Comparison of ENCODE assay signal across 1 cellular context in genomic region chr20:62302341-62303048, GRCh38.
TF ChIP-seq lines count a peak whose summit lies in the region.

A gene with protein sequence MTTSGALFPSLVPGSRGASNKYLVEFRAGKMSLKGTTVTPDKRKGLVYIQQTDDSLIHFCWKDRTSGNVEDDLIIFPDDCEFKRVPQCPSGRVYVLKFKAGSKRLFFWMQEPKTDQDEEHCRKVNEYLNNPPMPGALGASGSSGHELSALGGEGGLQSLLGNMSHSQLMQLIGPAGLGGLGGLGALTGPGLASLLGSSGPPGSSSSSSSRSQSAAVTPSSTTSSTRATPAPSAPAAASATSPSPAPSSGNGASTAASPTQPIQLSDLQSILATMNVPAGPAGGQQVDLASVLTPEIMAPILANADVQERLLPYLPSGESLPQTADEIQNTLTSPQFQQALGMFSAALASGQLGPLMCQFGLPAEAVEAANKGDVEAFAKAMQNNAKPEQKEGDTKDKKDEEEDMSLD (plus strand): TSS chr20:62302997. CDS start chr20:62303569, 572 bp downstream.

TF ChIP-seq in HepG2, 621 proteins besides CTCF, POLR2A, EP300 and RAD21 (continued from another document and continues in another):
- no peak for TF ChIP-seq ZNF770 (CRISPR knock-in tag; IDR thresholded peaks at IDR 0.05)
- peak; percentile 94 for TF ChIP-seq AGO1 (IDR thresholded peaks at IDR 0.05; ENCODE audit: low read depth, low read length, poor library complexity, severe bottlenecking)
- no peak for TF ChIP-seq ZNF878 (CRISPR knock-in tag; IDR thresholded peaks at IDR 0.05)
- 0 out of 2 replicates have a peak, but pooled peaks have one; percentile 82 for TF ChIP-seq MYNN (CRISPR knock-in tag; IDR thresholded peaks at IDR 0.05; ENCODE audit: low read depth)
- TF ChIP-seq ZNF281 (CRISPR knock-in tag; IDR thresholded peaks at IDR 0.05; ENCODE audit: borderline replicate concordance): no peak
- peak; percentile 87 for TF ChIP-seq ARNT2 (CRISPR knock-in tag; IDR thresholded peaks at IDR 0.05; ENCODE audit: low read depth)
- TF ChIP-seq DNMT1 (CRISPR knock-in tag; IDR thresholded peaks at IDR 0.05): peak; percentile 74; the same call in 1 of the 2 replicates
- TF ChIP-seq KDM1A (CRISPR knock-in tag; IDR thresholded peaks at IDR 0.05): no peak
- 0 out of 2 replicates have a peak, but pooled peaks have one; percentile 22 for TF ChIP-seq NCOA1 (CRISPR knock-in tag; IDR thresholded peaks at IDR 0.05)
- no peak for TF ChIP-seq ZNF75D (CRISPR knock-in tag; IDR thresholded peaks at IDR 0.05; ENCODE audit: borderline replicate concordance)
- TF ChIP-seq ZNF276 (CRISPR knock-in tag; IDR thresholded peaks at IDR 0.05; ENCODE audit: low read depth): peak; percentile 68; the same call in 1 of the 2 replicates
- peak; percentile 29; the same call in 1 of the 2 replicates for TF ChIP-seq TBX3 (IDR thresholded peaks at IDR 0.05; ENCODE audit: borderline replicate concordance)
- TF ChIP-seq ZMYM4 (CRISPR knock-in tag; IDR thresholded peaks at IDR 0.05): peak; percentile 87; the same call in 1 of the 2 replicates
- no peak for TF ChIP-seq HMG20A (CRISPR knock-in tag; IDR thresholded peaks at IDR 0.05; ENCODE audit: borderline replicate concordance)
- TF ChIP-seq, protein P1, sequence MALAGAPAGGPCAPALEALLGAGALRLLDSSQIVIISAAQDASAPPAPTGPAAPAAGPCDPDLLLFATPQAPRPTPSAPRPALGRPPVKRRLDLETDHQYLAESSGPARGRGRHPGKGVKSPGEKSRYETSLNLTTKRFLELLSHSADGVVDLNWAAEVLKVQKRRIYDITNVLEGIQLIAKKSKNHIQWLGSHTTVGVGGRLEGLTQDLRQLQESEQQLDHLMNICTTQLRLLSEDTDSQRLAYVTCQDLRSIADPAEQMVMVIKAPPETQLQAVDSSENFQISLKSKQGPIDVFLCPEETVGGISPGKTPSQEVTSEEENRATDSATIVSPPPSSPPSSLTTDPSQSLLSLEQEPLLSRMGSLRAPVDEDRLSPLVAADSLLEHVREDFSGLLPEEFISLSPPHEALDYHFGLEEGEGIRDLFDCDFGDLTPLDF (CRISPR knock-in tag; IDR thresholded peaks at IDR 0.05): peak; percentile 89
- no peak for TF ChIP-seq ARNT (IDR thresholded peaks at IDR 0.05)
- no peak; the same call in 1 of the 2 replicates for TF ChIP-seq POLR2AphosphoS2 (IDR thresholded peaks at IDR 0.05; ENCODE audit: low read depth, low read length)
- TF ChIP-seq PLRG1 (conservative IDR thresholded peaks at IDR 0.05): no peak
- TF ChIP-seq ZFP90 (CRISPR knock-in tag; IDR thresholded peaks at IDR 0.05; ENCODE audit: borderline replicate concordance): no peak
- peak; percentile 74 for TF ChIP-seq GATAD2A (CRISPR knock-in tag; IDR thresholded peaks at IDR 0.05)
- TF ChIP-seq NFE2 (CRISPR knock-in tag; IDR thresholded peaks at IDR 0.05): peak; percentile 99
- TF ChIP-seq ATF7-NPFF (CRISPR knock-in tag; IDR thresholded peaks at IDR 0.05; ENCODE audit: low read depth): no peak
- TF ChIP-seq SMAD1 (CRISPR knock-in tag; IDR thresholded peaks at IDR 0.05; ENCODE audit: borderline replicate concordance, low read depth): peak; percentile 76; the same call in 1 of the 2 replicates
- 0 out of 2 replicates have a peak, but pooled peaks have one; percentile 64 for TF ChIP-seq SIX1 (CRISPR knock-in tag; IDR thresholded peaks at IDR 0.05; ENCODE audit: borderline replicate concordance)
- no peak for TF ChIP-seq ZKSCAN1 (IDR thresholded peaks at IDR 0.05; ENCODE audit: low read length)
- TF ChIP-seq ZNF713 (CRISPR knock-in tag; IDR thresholded peaks at IDR 0.05): peak; percentile 40; the same call in 1 of the 2 replicates
- no peak for TF ChIP-seq ZNF496 (CRISPR knock-in tag; IDR thresholded peaks at IDR 0.05; ENCODE audit: insufficient replicate concordance)
- peak; percentile 96 for TF ChIP-seq HNRNPK (IDR thresholded peaks at IDR 0.05; ENCODE audit: low read depth, low read length, poor library complexity, severe bottlenecking)
- no peak for TF ChIP-seq SNAI1 (CRISPR knock-in tag; IDR thresholded peaks at IDR 0.05; ENCODE audit: borderline replicate concordance)
- no peak for TF ChIP-seq ZNF343 (CRISPR knock-in tag; IDR thresholded peaks at IDR 0.05)
- TF ChIP-seq GFI1 (CRISPR knock-in tag; IDR thresholded peaks at IDR 0.05; ENCODE audit: borderline replicate concordance): no peak
- TF ChIP-seq, protein P2, sequence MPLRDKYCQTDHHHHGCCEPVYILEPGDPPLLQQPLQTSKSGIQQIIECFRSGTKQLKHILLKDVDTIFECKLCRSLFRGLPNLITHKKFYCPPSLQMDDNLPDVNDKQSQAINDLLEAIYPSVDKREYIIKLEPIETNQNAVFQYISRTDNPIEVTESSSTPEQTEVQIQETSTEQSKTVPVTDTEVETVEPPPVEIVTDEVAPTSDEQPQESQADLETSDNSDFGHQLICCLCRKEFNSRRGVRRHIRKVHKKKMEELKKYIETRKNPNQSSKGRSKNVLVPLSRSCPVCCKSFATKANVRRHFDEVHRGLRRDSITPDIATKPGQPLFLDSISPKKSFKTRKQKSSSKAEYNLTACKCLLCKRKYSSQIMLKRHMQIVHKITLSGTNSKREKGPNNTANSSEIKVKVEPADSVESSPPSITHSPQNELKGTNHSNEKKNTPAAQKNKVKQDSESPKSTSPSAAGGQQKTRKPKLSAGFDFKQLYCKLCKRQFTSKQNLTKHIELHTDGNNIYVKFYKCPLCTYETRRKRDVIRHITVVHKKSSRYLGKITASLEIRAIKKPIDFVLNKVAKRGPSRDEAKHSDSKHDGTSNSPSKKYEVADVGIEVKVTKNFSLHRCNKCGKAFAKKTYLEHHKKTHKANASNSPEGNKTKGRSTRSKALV (CRISPR knock-in tag; IDR thresholded peaks at IDR 0.05): peak; percentile 42; the same call in 1 of the 2 replicates
- peak; percentile 85; the same call in 1 of the 2 replicates for TF ChIP-seq SIN3A (IDR thresholded peaks at IDR 0.05; ENCODE audit: borderline replicate concordance, low read depth, low read length)
- no peak; the same call in 1 of the 2 replicates for TF ChIP-seq ZNF225 (CRISPR knock-in tag; IDR thresholded peaks at IDR 0.05)
- no peak for TF ChIP-seq GZF1 (CRISPR knock-in tag; IDR thresholded peaks at IDR 0.05)
- TF ChIP-seq, protein P3, sequence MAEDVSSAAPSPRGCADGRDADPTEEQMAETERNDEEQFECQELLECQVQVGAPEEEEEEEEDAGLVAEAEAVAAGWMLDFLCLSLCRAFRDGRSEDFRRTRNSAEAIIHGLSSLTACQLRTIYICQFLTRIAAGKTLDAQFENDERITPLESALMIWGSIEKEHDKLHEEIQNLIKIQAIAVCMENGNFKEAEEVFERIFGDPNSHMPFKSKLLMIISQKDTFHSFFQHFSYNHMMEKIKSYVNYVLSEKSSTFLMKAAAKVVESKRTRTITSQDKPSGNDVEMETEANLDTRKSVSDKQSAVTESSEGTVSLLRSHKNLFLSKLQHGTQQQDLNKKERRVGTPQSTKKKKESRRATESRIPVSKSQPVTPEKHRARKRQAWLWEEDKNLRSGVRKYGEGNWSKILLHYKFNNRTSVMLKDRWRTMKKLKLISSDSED (CRISPR knock-in tag; IDR thresholded peaks at IDR 0.05): no peak
- peak; percentile 100 for TF ChIP-seq NFE2L1 (CRISPR knock-in tag; IDR thresholded peaks at IDR 0.05; ENCODE audit: borderline replicate concordance)
- TF ChIP-seq RERE (CRISPR knock-in tag; IDR thresholded peaks at IDR 0.05; ENCODE audit: low read depth): 0 out of 2 replicates have a peak, but pooled peaks have one; percentile 44
- TF ChIP-seq, protein P4, sequence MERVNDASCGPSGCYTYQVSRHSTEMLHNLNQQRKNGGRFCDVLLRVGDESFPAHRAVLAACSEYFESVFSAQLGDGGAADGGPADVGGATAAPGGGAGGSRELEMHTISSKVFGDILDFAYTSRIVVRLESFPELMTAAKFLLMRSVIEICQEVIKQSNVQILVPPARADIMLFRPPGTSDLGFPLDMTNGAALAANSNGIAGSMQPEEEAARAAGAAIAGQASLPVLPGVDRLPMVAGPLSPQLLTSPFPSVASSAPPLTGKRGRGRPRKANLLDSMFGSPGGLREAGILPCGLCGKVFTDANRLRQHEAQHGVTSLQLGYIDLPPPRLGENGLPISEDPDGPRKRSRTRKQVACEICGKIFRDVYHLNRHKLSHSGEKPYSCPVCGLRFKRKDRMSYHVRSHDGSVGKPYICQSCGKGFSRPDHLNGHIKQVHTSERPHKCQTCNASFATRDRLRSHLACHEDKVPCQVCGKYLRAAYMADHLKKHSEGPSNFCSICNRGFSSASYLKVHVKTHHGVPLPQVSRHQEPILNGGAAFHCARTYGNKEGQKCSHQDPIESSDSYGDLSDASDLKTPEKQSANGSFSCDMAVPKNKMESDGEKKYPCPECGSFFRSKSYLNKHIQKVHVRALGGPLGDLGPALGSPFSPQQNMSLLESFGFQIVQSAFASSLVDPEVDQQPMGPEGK (CRISPR knock-in tag; IDR thresholded peaks at IDR 0.05): peak; percentile 94
